41 cellular contexts compared by ENCODE assay signal in the genomic region with DNA sequence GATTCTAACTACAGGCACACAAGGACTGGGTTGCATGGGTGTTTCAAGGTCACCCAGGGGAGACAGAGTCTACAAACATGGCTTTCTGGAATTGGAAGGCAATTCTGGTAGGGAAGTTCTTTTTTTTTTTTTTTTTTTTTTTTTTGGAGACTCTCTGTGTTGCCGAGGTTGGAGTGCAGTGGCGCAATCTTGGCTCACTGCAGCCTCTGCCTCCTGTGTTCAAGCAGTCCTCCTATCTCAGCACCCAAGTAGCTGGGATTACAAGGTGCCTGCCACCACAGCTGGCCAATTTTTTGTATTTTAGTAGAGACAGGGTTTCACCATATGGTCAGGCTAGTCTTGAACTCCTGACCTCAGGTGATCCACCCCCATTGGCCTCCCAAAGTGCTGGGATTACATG. TPM values are rescaled to one million over a fixed set of nuclear protein-coding genes. Genes with fewer than 3 reads are reported as not detected.
"Had no signal": no experiment of that assay in that cellular context is flagged by ENCODE, and none has a peak within 500 bp of the region (broad histone marks: within the 10 kb centered on the region; RNA-seq: fewer than 3 reads in every experiment).

No MANE protein-coding gene starts in this region.

- H3K27me3 Mint-ChIP-seq: activated naive CD4-positive, alpha-beta T cell treated with anti-CD3 and anti-CD28 coated beads, Interleukin-2, amount 10 ng/mL, durations not matched to agents 7 days and 5 days; activated naive CD8-positive, alpha-beta T cell treated with anti-CD3 and anti-CD28 coated beads for 36 hours; activated naive CD8-positive, alpha-beta T cell treated with anti-CD3 and anti-CD28 coated beads, Interleukin-2, amount 50 U/mL, for 24 hours; activated T-cell treated with anti-CD3 and anti-CD28 coated beads, Interleukin-2, amount 50 U/mL, for 24 hours; activated T-helper 17 cell treated with anti-CD3 and anti-CD28 coated beads, Interleukin-2, amount 50 U/mL, for 72 hours; brain had no signal

- H3K4me3 Mint-ChIP-seq: activated naive CD4-positive, alpha-beta T cell treated with anti-CD3 and anti-CD28 coated beads for 36 hours; activated naive CD4-positive, alpha-beta T cell treated with anti-CD3 and anti-CD28 coated beads, Interleukin-2, amount 10 ng/mL, durations not matched to agents 7 days and 5 days; activated naive CD4-positive, alpha-beta T cell treated with anti-CD3 and anti-CD28 coated beads, Interleukin-2, amount 50 U/mL, for 24 hours; activated naive CD8-positive, alpha-beta T cell; activated naive CD8-positive, alpha-beta T cell treated with anti-CD3 and anti-CD28 coated beads for 36 hours; activated naive CD8-positive, alpha-beta T cell treated with anti-CD3 and anti-CD28 coated beads, Interleukin-2, amount 10 ng/mL, durations not matched to agents 7 days and 5 days; activated naive CD8-positive, alpha-beta T cell treated with anti-CD3 and anti-CD28 coated beads, Interleukin-2, amount 50 U/mL, for 24 hours; activated T-cell treated with anti-CD3 and anti-CD28 coated beads, Interleukin-2, amount 50 U/mL, for 24 hours; activated T-cell treated with anti-CD3 and anti-CD28 coated beads, Interleukin-2, amount 50 U/mL, for 4 hours; activated T-cell treated with anti-CD3 and anti-CD28 coated beads, Interleukin-2, amount 50 U/mL, for 72 hours; activated T-helper 1 cell treated with anti-CD3 and anti-CD28 coated beads, Interleukin-12 subunit alpha, Interleukin-12 subunit beta, Interleukin-2, Interleukin-4 antibody, amounts not matched to agents 30 ng/mL and 10 ng/mL and 1 ng/mL, durations not matched to agents 14 hours and 24 hours and 36 hours; activated T-helper 17 cell treated with anti-CD3 and anti-CD28 coated beads, Interleukin-2, amount 50 U/mL, for 72 hours; brain; central memory CD8-positive, alpha-beta T cell had no signal

- DNase-seq: activated effector memory CD4-positive, alpha-beta T cell treated with anti-CD3 and anti-CD28 coated beads, Interleukin-2, amount 50 U/mL, for 16 hours; activated effector memory CD4-positive, alpha-beta T cell treated with Interleukin-2 at 50 U/mL for 16 hours; activated gamma-delta T cell; activated gamma-delta T cell treated with Interleukin-2 at 50 U/mL for 16 hours; activated naive CD4-positive, alpha-beta T cell; activated naive CD4-positive, alpha-beta T cell treated with anti-CD3 and anti-CD28 coated beads for 36 hours; activated naive CD4-positive, alpha-beta T cell treated with anti-CD3 and anti-CD28 coated beads, Interleukin-2, amount 10 ng/mL, durations not matched to agents 7 days and 5 days; activated naive CD4-positive, alpha-beta T cell treated with anti-CD3 and anti-CD28 coated beads, Interleukin-2, amount 50 U/mL, for 16 hours; activated naive CD4-positive, alpha-beta T cell treated with Interleukin-2 at 50 U/mL for 16 hours; activated naive CD8-positive, alpha-beta T cell treated with anti-CD3 and anti-CD28 coated beads for 36 hours; activated naive CD8-positive, alpha-beta T cell treated with anti-CD3 and anti-CD28 coated beads, Interleukin-2, amount 10 ng/mL, durations not matched to agents 7 days and 5 days; activated naive CD8-positive, alpha-beta T cell treated with anti-CD3 and anti-CD28 coated beads, Interleukin-2, amount 50 U/mL, for 24 hours; activated T-cell treated with anti-CD3 and anti-CD28 coated beads for 4 hours; activated T-cell treated with anti-CD3 and anti-CD28 coated beads, Interleukin-2, amount 50 U/mL, for 1 hour; activated T-cell treated with anti-CD3 and anti-CD28 coated beads, Interleukin-2, amount 50 U/mL, for 24 hours; activated T-cell treated with anti-CD3 and anti-CD28 coated beads, Interleukin-2, amount 50 U/mL, for 4 hours; activated T-cell treated with anti-CD3 and anti-CD28 coated beads, Interleukin-2, amount 50 U/mL, for 48 hours; activated T-cell treated with anti-CD3 and anti-CD28 coated beads, Interleukin-2, amount 50 U/mL, for 72 hours; adrenal gland; amniotic stem cell; amygdala; anterior cingulate cortex; aorta; body of pancreas; brain microvascular endothelial cell; caudate nucleus; central memory CD4-positive, alpha-beta T cell; cerebellar nuclear complex had no signal

- H3K27ac Mint-ChIP-seq: activated naive CD4-positive, alpha-beta T cell treated with anti-CD3 and anti-CD28 coated beads for 36 hours; activated naive CD4-positive, alpha-beta T cell treated with anti-CD3 and anti-CD28 coated beads, Interleukin-2, amount 10 ng/mL, durations not matched to agents 7 days and 5 days; activated naive CD4-positive, alpha-beta T cell treated with anti-CD3 and anti-CD28 coated beads, Interleukin-2, amount 50 U/mL, for 24 hours; activated naive CD4-positive, alpha-beta T cell treated with anti-CD3 and anti-CD28 coated beads, Interleukin-2, amount 50 U/mL, for 72 hours; activated naive CD8-positive, alpha-beta T cell; activated naive CD8-positive, alpha-beta T cell treated with anti-CD3 and anti-CD28 coated beads for 36 hours; activated naive CD8-positive, alpha-beta T cell treated with anti-CD3 and anti-CD28 coated beads, Interleukin-2, amount 10 ng/mL, durations not matched to agents 7 days and 5 days; activated naive CD8-positive, alpha-beta T cell treated with anti-CD3 and anti-CD28 coated beads, Interleukin-2, amount 50 U/mL, for 24 hours; activated T-cell treated with anti-CD3 and anti-CD28 coated beads, Interleukin-2, amount 50 U/mL, for 24 hours; activated T-cell treated with anti-CD3 and anti-CD28 coated beads, Interleukin-2, amount 50 U/mL, for 72 hours; activated T-helper 1 cell treated with anti-CD3 and anti-CD28 coated beads, Interleukin-12 subunit alpha, Interleukin-12 subunit beta, Interleukin-2, Interleukin-4 antibody, amounts not matched to agents 30 ng/mL and 10 ng/mL and 1 ng/mL, durations not matched to agents 14 hours and 24 hours and 36 hours; activated T-helper 17 cell treated with anti-CD3 and anti-CD28 coated beads, Interleukin-2, amount 50 U/mL, for 72 hours; activated T-helper 2 cell treated with anti-CD3 and anti-CD28 coated beads, Interferon-gamma antibody, Interleukin-2, Interleukin-4, amounts not matched to agents 10 μg/mL and 5 μg/mL and 100 μg/mL, durations not matched to agents 14 hours and 24 hours and 36 hours; brain had no signal

- H3K4me1 ChIP-seq: adrenal gland, ascending aorta, body of pancreas, breast epithelium had no signal

- H3K27me3 ChIP-seq: adrenal gland, ascending aorta, body of pancreas, brain microvascular endothelial cell, breast epithelium, cardiac muscle cell had no signal

- ATAC-seq: activated naive CD4-positive, alpha-beta T cell treated with anti-CD3 and anti-CD28 coated beads, Interleukin-2, amount 50 U/mL, for 72 hours; activated naive CD8-positive, alpha-beta T cell treated with anti-CD3 and anti-CD28 coated beads, Interleukin-2, amount 50 U/mL, for 24 hours; activated T-cell treated with anti-CD3 and anti-CD28 coated beads, Interleukin-2, amount 50 U/mL, for 4 hours; activated T-cell treated with anti-CD3 and anti-CD28 coated beads, Interleukin-2, amount 50 U/mL, for 72 hours; activated T-helper 17 cell treated with anti-CD3 and anti-CD28 coated beads, Interleukin-2, amount 50 U/mL, for 72 hours; body of pancreas had no signal

- H3K36me3 ChIP-seq: adrenal gland, ascending aorta, breast epithelium, cardiac muscle cell had no signal

- H3K9me3 ChIP-seq: adrenal gland, ascending aorta, body of pancreas, breast epithelium had no signal

- H3K4me3 ChIP-seq: adrenal gland, ascending aorta, body of pancreas, breast epithelium, cardiac muscle cell had no signal

- H3K27ac ChIP-seq: adrenal gland, ascending aorta, body of pancreas, brain microvascular endothelial cell, breast epithelium, cardiac muscle cell had no signal

- H3K4me1 Mint-ChIP-seq: activated naive CD4-positive, alpha-beta T cell treated with anti-CD3 and anti-CD28 coated beads, Interleukin-2, amount 10 ng/mL, durations not matched to agents 7 days and 5 days; activated naive CD4-positive, alpha-beta T cell treated with anti-CD3 and anti-CD28 coated beads, Interleukin-2, amount 50 U/mL, for 24 hours; activated naive CD8-positive, alpha-beta T cell treated with anti-CD3 and anti-CD28 coated beads for 36 hours; activated naive CD8-positive, alpha-beta T cell treated with anti-CD3 and anti-CD28 coated beads, Interleukin-2, amount 10 ng/mL, durations not matched to agents 7 days and 5 days; activated naive CD8-positive, alpha-beta T cell treated with anti-CD3 and anti-CD28 coated beads, Interleukin-2, amount 50 U/mL, for 24 hours; activated T-helper 17 cell treated with anti-CD3 and anti-CD28 coated beads, Interleukin-2, amount 50 U/mL, for 72 hours; brain; central memory CD8-positive, alpha-beta T cell had no signal

- FAIRE-seq: astrocyte, bronchial epithelial cell had no signal

RNA-seq across cellular contexts. Expression of gene FHDC1, which starts 16.3 kb away (rescaled TPM):
- polyA plus RNA-seq: cardiac muscle cell had no signal
